15 cellular contexts compared by ENCODE assay signal in the genomic region with DNA sequence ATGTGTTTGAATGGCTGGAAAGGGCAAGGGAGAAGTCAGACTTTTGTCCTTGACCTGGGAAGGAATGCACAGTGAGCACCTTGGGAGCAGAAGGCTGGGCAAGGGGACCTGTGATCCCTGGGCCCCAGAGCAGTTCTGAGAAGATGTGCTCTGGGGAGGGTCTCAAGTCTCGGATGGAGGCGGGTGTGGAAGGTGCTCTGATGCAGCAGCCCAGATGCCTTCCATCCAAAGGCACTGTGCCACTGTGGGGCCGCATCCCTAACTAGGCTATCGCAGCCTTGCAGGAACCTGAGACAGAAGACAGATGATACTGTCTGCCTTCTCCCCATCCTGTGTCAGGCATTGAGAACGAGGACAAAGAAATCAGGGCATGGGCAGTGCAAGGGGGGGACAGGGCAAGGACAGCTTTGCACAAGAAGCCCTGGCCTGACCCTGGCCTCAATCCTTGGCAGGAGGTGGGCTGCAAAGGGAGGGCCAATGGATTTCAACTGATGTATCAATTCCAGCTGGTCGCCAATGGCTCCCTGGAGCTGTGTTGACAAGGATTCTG.
"Had no signal": no experiment of that assay in that cellular context is flagged by ENCODE, and none has a peak within 500 bp of the region (broad histone marks: within the 10 kb centered on the region; RNA-seq: fewer than 3 reads in every experiment).

No MANE protein-coding gene starts in this region.

- FAIRE-seq: TTC549 had no signal

- H3K36me3 ChIP-seq: brain microvascular endothelial cell, esophagus muscularis mucosa, ovary, right atrium auricular region, tibial nerve had no signal

- ATAC-seq: left lobe of liver, T-helper 17 cell had no signal

- H3K27ac ChIP-seq: brain microvascular endothelial cell, esophagus muscularis mucosa, ovary, right atrium auricular region, skin epidermis, tibial nerve had no signal

- H3K9me3 ChIP-seq: esophagus muscularis mucosa, mucosa of descending colon, ovary, right atrium auricular region, tibial nerve had no signal

- H3K27me3 ChIP-seq: brain microvascular endothelial cell, esophagus muscularis mucosa, ovary, right atrium auricular region, tibial nerve had no signal

- H3K4me3 ChIP-seq: esophagus muscularis mucosa, mucosa of descending colon, ovary, right atrium auricular region, skin epidermis, tibial nerve had no signal

- DNase-seq: activated effector memory CD4-positive, alpha-beta T cell treated with Interleukin-2 at 50 U/mL for 16 hours; activated T-cell treated with anti-CD3 and anti-CD28 coated beads, Interleukin-2, amount 50 U/mL, for 1 hour; amniotic stem cell; brain microvascular endothelial cell; cerebellar nuclear complex; nephron progenitor cell; ovary; T-helper 17 cell had no signal
